ENCODE assay signal across 8 cellular contexts in the genomic region with DNA sequence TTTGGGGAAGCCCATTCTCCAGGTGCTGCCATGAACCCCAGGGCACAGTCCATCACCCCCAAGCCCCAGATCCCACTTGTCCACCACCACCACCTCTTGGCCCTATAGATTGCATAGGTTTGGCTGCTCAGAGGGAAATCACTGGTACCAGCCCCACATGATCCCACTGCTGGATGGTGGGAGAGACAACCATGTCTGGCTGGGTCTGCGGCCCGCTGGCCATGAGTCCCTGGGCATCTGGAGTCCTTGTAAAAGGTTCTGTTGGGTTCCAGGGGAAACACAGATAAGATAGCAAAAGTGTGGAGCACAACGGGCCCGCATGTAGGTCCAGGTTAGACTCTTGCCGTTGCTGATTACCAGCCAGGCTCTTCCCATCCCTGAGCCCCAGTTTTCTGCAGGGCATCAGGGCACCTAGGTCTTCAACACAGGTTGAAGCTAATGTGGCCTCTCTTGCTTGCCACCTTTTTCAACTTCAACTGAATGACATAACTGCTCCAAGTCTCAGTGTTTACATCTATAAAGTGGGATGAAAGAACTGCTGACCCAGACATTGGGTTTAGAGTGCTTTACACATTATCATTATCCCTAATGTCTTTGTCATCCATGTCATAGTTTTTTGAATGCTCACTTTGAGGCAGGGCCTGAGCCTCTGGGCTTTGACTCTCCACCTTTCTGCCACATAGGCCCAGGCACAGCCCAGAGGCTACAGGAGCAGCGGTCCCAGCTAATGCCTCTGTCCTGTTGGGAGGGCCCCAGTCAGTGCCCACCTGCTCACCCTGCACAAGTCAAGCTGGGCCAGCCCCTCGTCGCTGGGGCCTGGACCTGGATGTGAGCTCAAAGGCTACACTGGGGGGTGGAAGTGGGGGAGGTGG. TPM values are rescaled to one million over a fixed set of nuclear protein-coding genes. Genes with fewer than 3 reads are reported as not detected.
DNase-seq lines count a peak whose midpoint lies in the region; ATAC-seq and TF ChIP-seq lines count a peak whose summit lies in the region.

No MANE protein-coding gene starts in this region.

- H3K14ac ChIP-seq in mesenchymal stem cell (ENCODE audit: low read length in 2 of 2): no peak overlapping the region

- H3K27ac Mint-ChIP-seq in activated CD8-positive, alpha-beta memory T cell treated with anti-CD3 and anti-CD28 coated beads, Interleukin-2, amount 10 ng/mL, durations not matched to agents 7 days and 5 days: peak overlapping the region; percentile 88

- in situ Hi-C loops in astrocyte of the cerebellum (cut with HindIII; ENCODE audit: low sequenced_read_pairs): loop anchor here (5.0 kb wide), 1 partner anchor 48 kb away; no protein-coding TSS in a partner anchor

- H3K9ac ChIP-seq in mesenchymal stem cell (ENCODE audit: low read length): peak overlapping the region; percentile 90

- peak overlapping the region; percentile 55 for H2AK5ac ChIP-seq in mesenchymal stem cell (ENCODE audit: low read length, severe bottlenecking)

- 86% methylated on average over 8 of the region's 8 CpGs for WGBS in mesenchymal stem cell

- H3K4me2 ChIP-seq in mesenchymal stem cell (ENCODE audit: low read length, poor library complexity, severe bottlenecking): peak overlapping the region; percentile 74

- H2BK120ac ChIP-seq in mesenchymal stem cell (ENCODE audit: low read depth, low read length): no peak overlapping the region

- H2BK5ac ChIP-seq in mesenchymal stem cell (ENCODE audit: low read depth, low read length, poor library complexity, severe bottlenecking): no peak overlapping the region

- no peak overlapping the region for H3K23ac ChIP-seq in mesenchymal stem cell (ENCODE audit: low read length in 2 of 2)

- H3K4me1 ChIP-seq in mesenchymal stem cell (ENCODE audit: control insufficient read depth, insufficient read depth, low read depth, low read length) (peaks cover 35% of the 10 kb centered on the region), tibial artery (peaks cover 7 to 56% (median 38%) of the 10 kb centered on the region in 4 donors)

- H3K9me3 ChIP-seq in mesenchymal stem cell (ENCODE audit: control insufficient read depth, low read length): no peaks in the 10 kb centered on the region
- H3K9me3 ChIP-seq in tibial artery: no peaks in the 10 kb centered on the region

- CTCF ChIA-PET in activated CD8-positive, alpha-beta memory T cell treated with anti-CD3 and anti-CD28 coated beads, Interleukin-2, amount 10 ng/mL, durations not matched to agents 7 days and 5 days (lab: Charles Lee): interaction anchor here (0.6 to 1.0 kb wide), 2 partner anchors 48 to 77 kb away, joined by 3 read pairs; no protein-coding TSS in a partner anchor

- H3K9me3 Mint-ChIP-seq in activated CD8-positive, alpha-beta memory T cell treated with anti-CD3 and anti-CD28 coated beads, Interleukin-2, amount 10 ng/mL, durations not matched to agents 7 days and 5 days (ENCODE audit: low read depth): no peaks in the 10 kb centered on the region

- H2BK15ac ChIP-seq in mesenchymal stem cell (ENCODE audit: low read depth, poor library complexity, severe bottlenecking): no peak overlapping the region

- peaks cover 3% of the 10 kb centered on the region for H3K36me3 Mint-ChIP-seq in activated CD8-positive, alpha-beta memory T cell treated with anti-CD3 and anti-CD28 coated beads, Interleukin-2, amount 10 ng/mL, durations not matched to agents 7 days and 5 days

- no peak overlapping the region for H2AFZ ChIP-seq in mesenchymal stem cell (ENCODE audit: low read depth, low read length)

- H3K79me1 ChIP-seq in mesenchymal stem cell (replicated peaks; ENCODE audit: low read length, poor library complexity, severe bottlenecking): peaks cover 21% of the 10 kb centered on the region

- peak overlapping the region; percentile 99 for H4K8ac ChIP-seq in mesenchymal stem cell (ENCODE audit: low read length)

- no peak for ATAC-seq in activated CD8-positive, alpha-beta memory T cell treated with anti-CD3 and anti-CD28 coated beads, Interleukin-2, amount 10 ng/mL, durations not matched to agents 7 days and 5 days
- no peak for ATAC-seq in GM19452 (IDR thresholded peaks at IDR 0.05; ENCODE audit: unreplicated experiment)
- no peak for ATAC-seq in HG03039 (IDR thresholded peaks at IDR 0.05; ENCODE audit: unreplicated experiment)

- peak overlapping the region; percentile 39 for H3K4me3 ChIP-seq in astrocyte of the cerebellum (ENCODE audit: low read depth, low read length)
- H3K4me3 ChIP-seq in mesenchymal stem cell (ENCODE audit: insufficient read depth in 1 of 2, low read depth in 1 of 2, low read length in 2 of 2): peak overlapping the region in 1 of 2 experiments; percentile 83
- H3K4me3 ChIP-seq in tibial artery: peak overlapping the region; percentile 74 to 82

- H4K91ac ChIP-seq in mesenchymal stem cell (ENCODE audit: low read length): peak overlapping the region; percentile 16

- no peak overlapping the region for H2BK12ac ChIP-seq in mesenchymal stem cell (ENCODE audit: low read length in 2 of 2)

- H3K4me1 Mint-ChIP-seq in activated CD8-positive, alpha-beta memory T cell treated with anti-CD3 and anti-CD28 coated beads, Interleukin-2, amount 10 ng/mL, durations not matched to agents 7 days and 5 days: peaks cover 29% of the 10 kb centered on the region

- TF ChIP-seq CTCF in astrocyte of the cerebellum (IDR thresholded peaks at IDR 0.05; ENCODE audit: low read depth, low read length, missing control alignments) (no peak), tibial artery (IDR thresholded peaks at IDR 0.05) (no peak)

- H3K27me3 Mint-ChIP-seq in activated CD8-positive, alpha-beta memory T cell treated with anti-CD3 and anti-CD28 coated beads, Interleukin-2, amount 10 ng/mL, durations not matched to agents 7 days and 5 days: peaks cover 28% of the 10 kb centered on the region

- H3K36me3 ChIP-seq in mesenchymal stem cell (ENCODE audit: control insufficient read depth in 1 of 2, insufficient read depth in 2 of 2, low read depth in 1 of 2, low read length in 2 of 2) (peaks cover 0 to 16% of the 10 kb centered on the region in 2 experiments), tibial artery (peaks cover 0 to 12% (median 5%) of the 10 kb centered on the region in 3 donors)

- peak overlapping the region; percentile 97 for H3K4me3 Mint-ChIP-seq in activated CD8-positive, alpha-beta memory T cell treated with anti-CD3 and anti-CD28 coated beads, Interleukin-2, amount 10 ng/mL, durations not matched to agents 7 days and 5 days

- H3K27me3 ChIP-seq in mesenchymal stem cell (ENCODE audit: control insufficient read depth in 1 of 2, insufficient read depth in 1 of 2, low read length in 2 of 2) (peaks cover 22 to 30% of the 10 kb centered on the region in 2 experiments), tibial artery (no peaks in the 10 kb centered on the region)

- H3K27ac ChIP-seq in mesenchymal stem cell (ENCODE audit: low read length, poor library complexity, severe bottlenecking) (no peak overlapping the region), tibial artery (peak overlapping the region; percentile 69 to 88)

- no peak for DNase-seq in activated CD8-positive, alpha-beta memory T cell treated with anti-CD3 and anti-CD28 coated beads, Interleukin-2, amount 10 ng/mL, durations not matched to agents 7 days and 5 days
- DNase-seq in activated CD8-positive, alpha-beta memory T cell treated with anti-CD3 and anti-CD28 coated beads for 24 hours: no peak
- DNase-seq in astrocyte of the cerebellum (ENCODE audit: low read depth): no peak
- no peak for DNase-seq in mesenchymal stem cell
- DNase-seq in tibial artery: no peak
- DNase-seq in medulla oblongata (ENCODE audit: extremely low spot score): no peak

- intact Hi-C loops in tibial artery (cut with DNase I; ENCODE audit: low total_unique reads): no loop called here

- H3K18ac ChIP-seq in mesenchymal stem cell (ENCODE audit: low read depth in 1 of 2, low read length in 2 of 2): peak overlapping the region in 1 of 2 experiments; percentile 93

- H3K4ac ChIP-seq in mesenchymal stem cell (ENCODE audit: low read depth in 1 of 2, low read length in 2 of 2): peak overlapping the region; percentile 43 to 70

RNA-seq across cellular contexts. Expression of gene TANGO2, which starts 1.0 kb away (rescaled TPM):
- 10 to 100 TPM; 36.7 to 44.5 TPM for total RNA-seq in activated CD8-positive, alpha-beta memory T cell treated with anti-CD3 and anti-CD28 coated beads, Interleukin-2, amount 10 ng/mL, durations not matched to agents 7 days and 5 days
- 16.0 TPM for polyA plus RNA-seq in mesenchymal stem cell (2013, experiment 1 of 2)
- polyA plus RNA-seq in mesenchymal stem cell (2013, experiment 2 of 2): 16.1 TPM

RNA-seq across cellular contexts. Expression of gene ARVCF, which starts 3.3 kb away (rescaled TPM):
- total RNA-seq in activated CD8-positive, alpha-beta memory T cell treated with anti-CD3 and anti-CD28 coated beads, Interleukin-2, amount 10 ng/mL, durations not matched to agents 7 days and 5 days: under 1 TPM; 0.50 to 0.70 TPM
- polyA plus RNA-seq in mesenchymal stem cell (2013, experiment 1 of 2): 3.0 TPM
- polyA plus RNA-seq in mesenchymal stem cell (2013, experiment 2 of 2): 3.2 TPM
